In genomic region chr3:185153170-185153733, GRCh38 we compare ENCODE assay signal across 8 cellular contexts. TPM values are rescaled to one million over a fixed set of nuclear protein-coding genes. Genes with fewer than 3 reads are reported as not detected.
DNase-seq lines count a peak whose midpoint lies in the region; ATAC-seq and TF ChIP-seq lines count a peak whose summit lies in the region.

No MANE protein-coding gene starts in this region.

- no peak overlapping the region for H4K5ac ChIP-seq in IMR-90 (ENCODE audit: low read depth, low read length)

- H2AK9ac ChIP-seq in IMR-90 (replicated peaks; ENCODE audit: low read depth, low read length, poor library complexity): no peak overlapping the region

- no peak overlapping the region for H2BK5ac ChIP-seq in IMR-90 (ENCODE audit: low read depth, low read length, poor library complexity, severe bottlenecking)

- no peak overlapping the region for H3K56ac ChIP-seq in IMR-90 (ENCODE audit: extremely low read depth, insufficient read depth, low read length)

- peak overlapping the region; percentile 14; the same call in 1 of the 2 replicates for H3K14ac ChIP-seq in IMR-90 (replicated peaks; ENCODE audit: low read depth, low read length)

- H3K36me3 ChIP-seq in IMR-90 (ENCODE audit: control insufficient read depth, insufficient read depth, low read length): no peaks in the 10 kb centered on the region
- H3K36me3 ChIP-seq in lower lobe of right lung: no peaks in the 10 kb centered on the region
- no peaks in the 10 kb centered on the region for H3K36me3 ChIP-seq in thymus (ENCODE audit: control insufficient read depth, insufficient read depth)

- peak overlapping the region; percentile 46 to 65; a peak in 2 of 4 replicates for H4K8ac ChIP-seq in IMR-90 (ENCODE audit: low read depth in 2 of 2, low read length in 2 of 2)

- dilution Hi-C loops in IMR-90 (cut with HindIII; ENCODE audit: low sequenced_read_pairs, unreplicated experiment): no loop called here

- H3K4me1 ChIP-seq in IMR-90 (ENCODE audit: control insufficient read depth, insufficient read depth, low read length) (no peaks in the 10 kb centered on the region; the same call in 1 of the 2 replicates), lower lobe of right lung (peaks cover 14% of the 10 kb centered on the region), thymus (ENCODE audit: control insufficient read depth, insufficient read depth, low read length) (peaks cover 5% of the 10 kb centered on the region)

- peak overlapping the region; percentile 90 for H2AFZ ChIP-seq in IMR-90 (replicated peaks; ENCODE audit: low read length, poor library complexity)

- no peak overlapping the region for H2BK20ac ChIP-seq in IMR-90 (ENCODE audit: low read depth, low read length)

- H3K9me3 ChIP-seq in IMR-90 (ENCODE audit: control insufficient read depth, insufficient read depth, low read length) (no peaks in the 10 kb centered on the region), lower lobe of right lung (no peaks in the 10 kb centered on the region), thymus (ENCODE audit: control insufficient read depth) (peaks cover 1% of the 10 kb centered on the region)

- no peak overlapping the region for H2AK5ac ChIP-seq in IMR-90 (ENCODE audit: low read depth, low read length)

- H3K27ac ChIP-seq in IMR-90 (ENCODE audit: insufficient read depth, low read length): no peak overlapping the region
- no peak overlapping the region for H3K27ac ChIP-seq in lower lobe of right lung
- no peak overlapping the region for H3K27ac ChIP-seq in thymus (ENCODE audit: low read depth)

- no peaks in the 10 kb centered on the region for H4K20me1 ChIP-seq in IMR-90 (ENCODE audit: insufficient read depth, low read length)

- H3K4me3 ChIP-seq in IMR-90 (ENCODE audit: insufficient read depth, low read depth, low read length) (peak overlapping the region; percentile 60), lower lobe of right lung (peak overlapping the region; percentile 66), thymus (ENCODE audit: low read length) (peak overlapping the region; percentile 40)

- intact Hi-C loops in IMR-90 (cut with micrococcal nuclease) (no loop called here), lower lobe of right lung (cut with DNase I) (no loop called here)

- no peak for TF ChIP-seq POLR2A in IMR-90 (IDR thresholded peaks at IDR 0.05; ENCODE audit: low read depth, low read length)

- no TSS peak for BruUV-seq in IMR-90 (replicated peaks; lab: Mats Ljungman, UMichigan)

- H3K4ac ChIP-seq in IMR-90 (ENCODE audit: low read depth, low read length): peak overlapping the region; percentile 31; the same call in 1 of the 2 replicates

- peak overlapping the region; percentile 80 for H3K4me2 ChIP-seq in IMR-90 (ENCODE audit: low read depth, low read length)

- no peak overlapping the region for H2BK15ac ChIP-seq in IMR-90 (ENCODE audit: low read depth, low read length)

- H3K27me3 ChIP-seq in IMR-90 (ENCODE audit: control insufficient read depth, insufficient read depth, low read length): peaks cover 37% of the 10 kb centered on the region
- H3K27me3 ChIP-seq in lower lobe of right lung (ENCODE audit: low read depth): peaks cover 10% of the 10 kb centered on the region
- H3K27me3 ChIP-seq in thymus (ENCODE audit: control insufficient read depth, insufficient read depth): peaks cover 32% of the 10 kb centered on the region

- in situ Hi-C loops in IMR-90 (cut with MboI; ENCODE audit: low sequenced_read_pairs): no loop called here

- peak; percentile 52 for DNase-seq in Daoy (ENCODE audit: low read depth)
- DNase-seq in IMR-90: no peak
- DNase-seq in cerebellum (ENCODE audit: low spot score): peak; percentile 59
- DNase-seq in lower lobe of right lung: no peak

- no peak overlapping the region for H4K91ac ChIP-seq in IMR-90 (ENCODE audit: insufficient read depth, low read depth, low read length)

- H3K23ac ChIP-seq in IMR-90 (ENCODE audit: low read depth, low read length): peak overlapping the region; percentile 79; the same call in 1 of the 2 replicates

- no peak overlapping the region for H3K18ac ChIP-seq in IMR-90 (ENCODE audit: low read depth, low read length)

- no peak overlapping the region for H2BK120ac ChIP-seq in IMR-90 (ENCODE audit: low read depth, low read length)

- H3K79me1 ChIP-seq in IMR-90 (ENCODE audit: low read depth in 1 of 2, low read length in 2 of 2): no peaks in the 10 kb centered on the region

- no peak for TF ChIP-seq RAD21 in IMR-90 (IDR thresholded peaks at IDR 0.05; ENCODE audit: low read length)

- POLR2A ChIA-PET in IMR-90 (lab: Charles Lee; ENCODE audit: unreplicated experiment): no interaction called here

- no peak overlapping the region for H3K9ac ChIP-seq in IMR-90 (ENCODE audit: low read depth, low read length)

- 1% methylated on average over 21 of the region's 52 CpGs; no CpG with 5 or more reads in 1 of the 2 experiments for WGBS in IMR-90 (ENCODE audit: extremely low coverage in 2 of 2, insufficient read length in 1 of 2), 2 experiments
- WGBS in thymus: 6% methylated on average over 52 of the region's 52 CpGs

- H3K9me1 ChIP-seq in IMR-90 (ENCODE audit: insufficient read depth, low read length): peaks cover 5% of the 10 kb centered on the region

- TF ChIP-seq CTCF in IMR-90 (conservative IDR thresholded peaks at IDR 0.05; ENCODE audit: low read depth, low read length) (no peak), lower lobe of right lung (IDR thresholded peaks at IDR 0.05) (no peak)

- ATAC-seq in IMR-90 (ENCODE audit: low read depth) (0 out of 2 replicates have a peak, but pooled peaks have one; percentile 6), lower lobe of right lung (peak; percentile 35 to 59), HG02623 (IDR thresholded peaks at IDR 0.05; ENCODE audit: unreplicated experiment) (no peak), HG03175 (IDR thresholded peaks at IDR 0.05; ENCODE audit: unreplicated experiment) (no peak), HG03139 (IDR thresholded peaks at IDR 0.05; ENCODE audit: unreplicated experiment) (no peak)

- CTCF ChIA-PET in IMR-90 (lab: Yijun Ruan, JAX): interaction anchor here (0.6 kb wide), 1 partner anchor 12 kb away, joined by 4 read pairs; no protein-coding TSS in a partner anchor

TF ChIP-seq in IMR-90, 13 proteins besides CTCF, POLR2A, EP300 and RAD21:
- TF ChIP-seq CEBPB (IDR thresholded peaks at IDR 0.05; ENCODE audit: low read depth, low read length) (no peak), USF2 (IDR thresholded peaks at IDR 0.05; ENCODE audit: low read depth, low read length) (no peak), RCOR1 (IDR thresholded peaks at IDR 0.05; ENCODE audit: insufficient replicate concordance, low read length) (no peak), MXI1 (IDR thresholded peaks at IDR 0.05; ENCODE audit: borderline replicate concordance, low read depth, low read length) (no peak; the same call in 1 of the 2 replicates), SMC3 (IDR thresholded peaks at IDR 0.05; ENCODE audit: low read depth, low read length) (no peak), CHD1 (IDR thresholded peaks at IDR 0.05; ENCODE audit: low read depth, low read length) (no peak), MAFK (IDR thresholded peaks at IDR 0.05; ENCODE audit: low read depth, low read length) (no peak), RFX5 (IDR thresholded peaks at IDR 0.05; ENCODE audit: low read depth, low read length) (no peak), NFE2L2 (IDR thresholded peaks at IDR 0.05; ENCODE audit: low read depth, low read length) (no peak), FOS (IDR thresholded peaks at IDR 0.05; ENCODE audit: low read depth, low read length) (no peak)
- TF ChIP-seq, protein P1, sequence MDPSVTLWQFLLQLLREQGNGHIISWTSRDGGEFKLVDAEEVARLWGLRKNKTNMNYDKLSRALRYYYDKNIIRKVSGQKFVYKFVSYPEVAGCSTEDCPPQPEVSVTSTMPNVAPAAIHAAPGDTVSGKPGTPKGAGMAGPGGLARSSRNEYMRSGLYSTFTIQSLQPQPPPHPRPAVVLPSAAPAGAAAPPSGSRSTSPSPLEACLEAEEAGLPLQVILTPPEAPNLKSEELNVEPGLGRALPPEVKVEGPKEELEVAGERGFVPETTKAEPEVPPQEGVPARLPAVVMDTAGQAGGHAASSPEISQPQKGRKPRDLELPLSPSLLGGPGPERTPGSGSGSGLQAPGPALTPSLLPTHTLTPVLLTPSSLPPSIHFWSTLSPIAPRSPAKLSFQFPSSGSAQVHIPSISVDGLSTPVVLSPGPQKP (IDR thresholded peaks at IDR 0.05; ENCODE audit: borderline replicate concordance, low read depth, low read length): no peak

RNA-seq across cellular contexts. Expression of gene C3orf70, which starts 0.4 kb away (rescaled TPM):
- 3.6 and 4.7 TPM in 2 replicates for total RNA-seq in Daoy (2014; rRNA removed; shearing (Covaris generic))
- 1.8 and 2.8 TPM in 2 replicates for total RNA-seq in IMR-90 (2012; rRNA removed)
- 0.89 and 0.96 TPM in 2 replicates for polyA plus RNA-seq in IMR-90 (2012; rRNA removed)
- polyA plus RNA-seq in IMR-90 (2012; cell fraction: cytosol; rRNA removed): 0.35 and 0.63 TPM in 2 replicates
- polyA plus RNA-seq in IMR-90 (2012; cell fraction: nucleus; rRNA removed; ENCODE audit: low replicate concordance): 0.28 and 0.45 TPM in 2 replicates
- 28.4 TPM for total RNA-seq in cerebellum
- 3.2 TPM for total RNA-seq in lower lobe of right lung
- polyA plus RNA-seq in thymus: 0.78 TPM

Comparison
In these comparisons a context has a peak if more than half of its experiments do, and no peak if none do; other contexts are left out.
1. DNase-seq: peak in Daoy (single experiment) and cerebellum (single experiment); none in IMR-90 (single experiment) and lower lobe of right lung (single experiment).
2. ATAC-seq: peak in IMR-90 (single experiment) and lower lobe of right lung (2 of 2); none in HG02623 (single experiment), HG03175 (single experiment) and HG03139 (single experiment).
3. Peak in every context shown above with its lines, with median percentiles within 50 percentile points of each other: H3K4me3 ChIP-seq.